8 cellular contexts compared by ENCODE assay signal in genomic region chr20:18506744-18507143, GRCh38. TPM values are rescaled to one million over a fixed set of nuclear protein-coding genes. Genes with fewer than 3 reads are reported as not detected.
A peak's percentile ranks its signal among the peaks of the same experiment; 100 is the strongest.
DNase-seq lines count a peak whose midpoint lies in the region; ATAC-seq and TF ChIP-seq lines count a peak whose summit lies in the region.

No MANE protein-coding gene starts in this region.

- H3K4me2 ChIP-seq in hepatocyte, result peak overlapping the region; percentile 75

- H3K27ac ChIP-seq in left ventricle myocardium inferior (replicated peaks), result peak overlapping the region; percentile 99
- peak overlapping the region; percentile 92 for H3K27ac ChIP-seq in hepatocyte

- H3K4me1 Mint-ChIP-seq in activated CD8-positive, alpha-beta T cell treated with anti-CD3 and anti-CD28 coated beads for 36 hours (ENCODE audit: low read depth), result peaks cover 36% of the 10 kb centered on the region

- H3K36me3 Mint-ChIP-seq in activated CD8-positive, alpha-beta T cell treated with anti-CD3 and anti-CD28 coated beads for 36 hours (ENCODE audit: low read depth), result peaks cover 31% of the 10 kb centered on the region

- no peaks in the 10 kb centered on the region for H3K9me3 ChIP-seq in left ventricle myocardium inferior (replicated peaks)
- H3K9me3 ChIP-seq in hepatocyte (ENCODE audit: low read depth), result no peaks in the 10 kb centered on the region

- H3K27ac Mint-ChIP-seq in activated CD8-positive, alpha-beta T cell treated with anti-CD3 and anti-CD28 coated beads for 36 hours, result peak overlapping the region; percentile 100

- ATAC-seq in Right ventricle myocardium inferior (no peak), GM18870 (IDR thresholded peaks at IDR 0.05; ENCODE audit: unreplicated experiment) (no peak)
- ATAC-seq in activated CD8-positive, alpha-beta T cell treated with anti-CD3 and anti-CD28 coated beads for 36 hours, result no peak
- ATAC-seq in stimulated activated naive CD8-positive, alpha-beta T cell treated with anti-CD3 and anti-CD28 coated beads, Interleukin-15, Interleukin-2, amounts not matched to agents 100 U/mL and 50 U/mL, for 24 hours, result no peak

- intact Hi-C loops in left ventricle myocardium inferior (cut with micrococcal nuclease) (no loop called here), Right ventricle myocardium inferior (cut with DNase I) (loop anchor here (2.0 to 5.0 kb wide), 3 partner anchors 40 to 219 kb away; partner anchors contain the start of genes DZANK1, POLR3F, SMIM26 and ZNF133)
- intact Hi-C loops in activated CD8-positive, alpha-beta T cell treated with anti-CD3 and anti-CD28 coated beads for 36 hours (cut with micrococcal nuclease), result loop anchor here (1.0 to 10.0 kb wide), 4 partner anchors 39 to 222 kb away; partner anchors contain the start of genes DTD1, DZANK1, POLR3F and SMIM26

- peaks cover 28% of the 10 kb centered on the region for H3K27me3 ChIP-seq in left ventricle myocardium inferior (ENCODE audit: low read depth)
- H3K27me3 ChIP-seq in hepatocyte, result no peaks in the 10 kb centered on the region

- H3K79me2 ChIP-seq in hepatocyte, result peaks cover 33% of the 10 kb centered on the region

- peak overlapping the region; percentile 42 for H2AFZ ChIP-seq in hepatocyte

- no peaks in the 10 kb centered on the region for H3K9me3 Mint-ChIP-seq in activated CD8-positive, alpha-beta T cell treated with anti-CD3 and anti-CD28 coated beads for 36 hours

- H3K4me3 ChIP-seq in left ventricle myocardium inferior (peak overlapping the region; percentile 93), hepatocyte (peak overlapping the region; percentile 25)

- H3K36me3 ChIP-seq in left ventricle myocardium inferior (peaks cover 22% of the 10 kb centered on the region), hepatocyte (replicated peaks; ENCODE audit: insufficient read depth, low read depth) (no peaks in the 10 kb centered on the region)

- 75% methylated on average over 8 of the region's 8 CpGs for WGBS in hepatocyte (ENCODE audit: low lambda C conversion rate, missing lambda C conversion rate)

- H4K20me1 ChIP-seq in hepatocyte (ENCODE audit: insufficient read depth, poor library complexity, severe bottlenecking), result no peaks in the 10 kb centered on the region

- H3K4me3 Mint-ChIP-seq in activated CD8-positive, alpha-beta T cell treated with anti-CD3 and anti-CD28 coated beads for 36 hours, result peak overlapping the region; percentile 97

- POLR2A ChIA-PET in activated CD8-positive, alpha-beta T cell treated with anti-CD3 and anti-CD28 coated beads for 36 hours (lab: Charles Lee), result interaction anchor here (0.6 to 4.5 kb wide), 13 partner anchors 9 to 847 kb away, joined by 3 to 43 read pairs (median 4); partner anchors contain the start of genes DZANK1, KAT14, PET117 and POLR3F
- POLR2A ChIA-PET in GM10248 (lab: Yijun Ruan, JAX), result interaction anchor here (1.0 to 2.2 kb wide), 5 partner anchors 9 to 94 kb away, joined by 5 to 18 read pairs (median 6); partner anchors contain the start of genes DZANK1, POLR3F and RBBP9

- no peaks in the 10 kb centered on the region for H3K9me2 ChIP-seq in hepatocyte (replicated peaks; ENCODE audit: insufficient read depth)

- CTCF ChIA-PET in activated CD8-positive, alpha-beta T cell treated with anti-CD3 and anti-CD28 coated beads for 36 hours (lab: Charles Lee), result interaction anchor here (1.3 to 3.7 kb wide), 4 partner anchors 9 to 93 kb away, joined by 3 to 33 read pairs (median 10); partner anchors contain the start of genes DZANK1, POLR3F and RBBP9
- CTCF ChIA-PET in GM10248 (lab: Yijun Ruan, JAX), result interaction anchor here (1.2 to 5.4 kb wide), 5 partner anchors 10 to 94 kb away, joined by 3 to 35 read pairs (median 4); partner anchors contain the start of gene RBBP9

- DNase-seq in left ventricle myocardium inferior (no peak), Right ventricle myocardium inferior (ENCODE audit: missing footprints) (no peak), hepatocyte (ENCODE audit: low spot score) (peak; percentile 5), GM10248 (ENCODE audit: extremely low spot score) (no peak), NCI-H1436 (lab: John Stamatoyannopoulos, UW) (no peak)
- DNase-seq in activated CD8-positive, alpha-beta T cell treated with anti-CD3 and anti-CD28 coated beads for 36 hours, result peak; percentile 66
- DNase-seq in stimulated activated naive CD8-positive, alpha-beta T cell treated with anti-CD3 and anti-CD28 coated beads, Interleukin-15, Interleukin-2, amounts not matched to agents 100 U/mL and 50 U/mL, for 24 hours, result peak; percentile 6

- H3K4me1 ChIP-seq in left ventricle myocardium inferior (peaks cover 24% of the 10 kb centered on the region), hepatocyte (ENCODE audit: insufficient read depth) (peaks cover 7% of the 10 kb centered on the region)

- no peaks in the 10 kb centered on the region for H3K27me3 Mint-ChIP-seq in activated CD8-positive, alpha-beta T cell treated with anti-CD3 and anti-CD28 coated beads for 36 hours

- no peak for TF ChIP-seq CTCF in left ventricle myocardium inferior (IDR thresholded peaks at IDR 0.05; ENCODE audit: borderline replicate concordance)
- no peak for TF ChIP-seq CTCF in activated CD8-positive, alpha-beta T cell treated with anti-CD3 and anti-CD28 coated beads for 36 hours (IDR thresholded peaks at IDR 0.05)
- no peak for TF ChIP-seq CTCF in hepatocyte (IDR thresholded peaks at IDR 0.05; ENCODE audit: poor library complexity)
- no peak for TF ChIP-seq CTCF in GM10248 (IDR thresholded peaks at IDR 0.05; ENCODE audit: control extremely low read depth, extremely low read depth, low read depth, missing control alignments)

RNA-seq across cellular contexts. Expression of gene SEC23B, which starts 1.0 kb away (rescaled TPM):
- total RNA-seq in left ventricle myocardium inferior (9.7 TPM), Right ventricle myocardium inferior (8.9 TPM), hepatocyte (47.7 and 49.9 TPM in 2 replicates)
- total RNA-seq in activated CD8-positive, alpha-beta T cell treated with anti-CD3 and anti-CD28 coated beads for 36 hours, result 10 to 100 TPM; 88.5 to 89.3 TPM
- polyA plus RNA-seq in hepatocyte, result 43.0 and 50.4 TPM in 2 replicates

RNA-seq across cellular contexts. Expression of gene RBBP9, which starts 9.7 kb away (rescaled TPM):
- total RNA-seq in left ventricle myocardium inferior (5.6 TPM), Right ventricle myocardium inferior (5.1 TPM), hepatocyte (22.5 and 31.7 TPM in 2 replicates)
- 10 to 100 TPM; 15.8 to 17.5 TPM for total RNA-seq in activated CD8-positive, alpha-beta T cell treated with anti-CD3 and anti-CD28 coated beads for 36 hours
- polyA plus RNA-seq in hepatocyte, result 6.6 and 8.0 TPM in 2 replicates

RNA-seq across cellular contexts. Expression of gene POLR3F, which starts 39.6 kb away (rescaled TPM):
- total RNA-seq in left ventricle myocardium inferior, result 8.4 TPM
- total RNA-seq in Right ventricle myocardium inferior, result 7.7 TPM
- 10 to 100 TPM in 1 of 2 experiments, 1 to 10 TPM in 1; 8.8 to 10.1 TPM for total RNA-seq in activated CD8-positive, alpha-beta T cell treated with anti-CD3 and anti-CD28 coated beads for 36 hours
- total RNA-seq in hepatocyte, result 7.7 and 10.8 TPM in 2 replicates
- polyA plus RNA-seq in hepatocyte, result 4.0 and 9.1 TPM in 2 replicates

RNA-seq across cellular contexts. Expression of gene DZANK1, which starts 39.9 kb away (rescaled TPM):
- total RNA-seq in left ventricle myocardium inferior (0.60 TPM), Right ventricle myocardium inferior (1.1 TPM), hepatocyte (1.1 and 1.8 TPM in 2 replicates)
- 1 to 10 TPM; 1.4 to 1.8 TPM for total RNA-seq in activated CD8-positive, alpha-beta T cell treated with anti-CD3 and anti-CD28 coated beads for 36 hours
- 2.0 and 2.2 TPM in 2 replicates for polyA plus RNA-seq in hepatocyte

Comparison
In these comparisons a context has a peak if more than half of its experiments do, and no peak if none do; other contexts are left out.
1. DNase-seq: peak in activated CD8-positive, alpha-beta T cell treated with anti-CD3 and anti-CD28 coated beads for 36 hours (single experiment), hepatocyte (single experiment) and stimulated activated naive CD8-positive, alpha-beta T cell treated with anti-CD3 and anti-CD28 coated beads, Interleukin-15, Interleukin-2, amounts not matched to agents 100 U/mL and 50 U/mL, for 24 hours (single experiment); none in left ventricle myocardium inferior (single experiment), Right ventricle myocardium inferior (single experiment), GM10248 (single experiment) and NCI-H1436 (single experiment).